Comparison of ENCODE assay signal across 2 cellular contexts in genomic region chr2:174949988-174950687, GRCh38.
TF ChIP-seq lines count a peak whose summit lies in the region.

No MANE protein-coding gene starts in this region.

TF ChIP-seq in IMR-90, 13 proteins besides CTCF, POLR2A, EP300 and RAD21:
- TF ChIP-seq MXI1 (IDR thresholded peaks at IDR 0.05; ENCODE audit: borderline replicate concordance, low read depth, low read length) (no peak), RFX5 (IDR thresholded peaks at IDR 0.05; ENCODE audit: low read depth, low read length) (no peak), CHD1 (IDR thresholded peaks at IDR 0.05; ENCODE audit: low read depth, low read length) (no peak), FOS (IDR thresholded peaks at IDR 0.05; ENCODE audit: low read depth, low read length) (no peak), SMC3 (IDR thresholded peaks at IDR 0.05; ENCODE audit: low read depth, low read length) (no peak), CEBPB (IDR thresholded peaks at IDR 0.05; ENCODE audit: low read depth, low read length) (no peak), BHLHE40 (IDR thresholded peaks at IDR 0.05; ENCODE audit: low read depth, low read length) (no peak), USF2 (IDR thresholded peaks at IDR 0.05; ENCODE audit: low read depth, low read length) (no peak), NFE2L2 (IDR thresholded peaks at IDR 0.05; ENCODE audit: low read depth, low read length) (no peak), RCOR1 (IDR thresholded peaks at IDR 0.05; ENCODE audit: insufficient replicate concordance, low read length) (no peak), MAFK (IDR thresholded peaks at IDR 0.05; ENCODE audit: low read depth, low read length) (no peak), MAZ (IDR thresholded peaks at IDR 0.05; ENCODE audit: borderline replicate concordance, low read depth, low read length) (no peak)
- TF ChIP-seq, protein P1, sequence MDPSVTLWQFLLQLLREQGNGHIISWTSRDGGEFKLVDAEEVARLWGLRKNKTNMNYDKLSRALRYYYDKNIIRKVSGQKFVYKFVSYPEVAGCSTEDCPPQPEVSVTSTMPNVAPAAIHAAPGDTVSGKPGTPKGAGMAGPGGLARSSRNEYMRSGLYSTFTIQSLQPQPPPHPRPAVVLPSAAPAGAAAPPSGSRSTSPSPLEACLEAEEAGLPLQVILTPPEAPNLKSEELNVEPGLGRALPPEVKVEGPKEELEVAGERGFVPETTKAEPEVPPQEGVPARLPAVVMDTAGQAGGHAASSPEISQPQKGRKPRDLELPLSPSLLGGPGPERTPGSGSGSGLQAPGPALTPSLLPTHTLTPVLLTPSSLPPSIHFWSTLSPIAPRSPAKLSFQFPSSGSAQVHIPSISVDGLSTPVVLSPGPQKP (IDR thresholded peaks at IDR 0.05; ENCODE audit: borderline replicate concordance, low read depth, low read length), result no peak

TF ChIP-seq in GM12878, 131 proteins besides CTCF, POLR2A, EP300 and RAD21:
- TF ChIP-seq MAX (IDR thresholded peaks at IDR 0.05; ENCODE audit: low read depth, low read length), result no peak
- TF ChIP-seq CEBPB (IDR thresholded peaks at IDR 0.05; ENCODE audit: borderline replicate concordance in 1 of 2, low read depth in 2 of 2, low read length in 2 of 2), result no peak
- TF ChIP-seq TBL1XR1 (IDR thresholded peaks at IDR 0.05; ENCODE audit: low read depth, low read length), result no peak
- TF ChIP-seq JUNB (IDR thresholded peaks at IDR 0.05), result no peak
- TF ChIP-seq RELB (IDR thresholded peaks at IDR 0.05; ENCODE audit: low read depth), result no peak
- no peak for TF ChIP-seq CBX3 (IDR thresholded peaks at IDR 0.05; ENCODE audit: borderline replicate concordance, low read depth)
- TF ChIP-seq SMC3 (IDR thresholded peaks at IDR 0.05; ENCODE audit: borderline replicate concordance, low read length), result no peak
- TF ChIP-seq, protein P2, sequence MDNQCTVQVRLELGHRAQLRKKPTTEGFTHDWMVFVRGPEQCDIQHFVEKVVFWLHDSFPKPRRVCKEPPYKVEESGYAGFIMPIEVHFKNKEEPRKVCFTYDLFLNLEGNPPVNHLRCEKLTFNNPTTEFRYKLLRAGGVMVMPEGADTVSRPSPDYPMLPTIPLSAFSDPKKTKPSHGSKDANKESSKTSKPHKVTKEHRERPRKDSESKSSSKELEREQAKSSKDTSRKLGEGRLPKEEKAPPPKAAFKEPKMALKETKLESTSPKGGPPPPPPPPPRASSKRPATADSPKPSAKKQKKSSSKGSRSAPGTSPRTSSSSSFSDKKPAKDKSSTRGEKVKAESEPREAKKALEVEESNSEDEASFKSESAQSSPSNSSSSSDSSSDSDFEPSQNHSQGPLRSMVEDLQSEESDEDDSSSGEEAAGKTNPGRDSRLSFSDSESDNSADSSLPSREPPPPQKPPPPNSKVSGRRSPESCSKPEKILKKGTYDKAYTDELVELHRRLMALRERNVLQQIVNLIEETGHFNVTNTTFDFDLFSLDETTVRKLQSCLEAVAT (IDR thresholded peaks at IDR 0.05), result no peak
- no peak for TF ChIP-seq HDAC6 (IDR thresholded peaks at IDR 0.05; ENCODE audit: unreplicated experiment)
- no peak for TF ChIP-seq RBBP5 (conservative IDR thresholded peaks at IDR 0.05)
- no peak for TF ChIP-seq YY1 (IDR thresholded peaks at IDR 0.05; ENCODE audit: low read depth, low read length)
- no peak for TF ChIP-seq TCF12 (IDR thresholded peaks at IDR 0.05; ENCODE audit: low read depth, low read length)
- no peak for TF ChIP-seq CREB1 (IDR thresholded peaks at IDR 0.05; ENCODE audit: low read depth)
- TF ChIP-seq EZH2 (IDR thresholded peaks at IDR 0.05; ENCODE audit: borderline replicate concordance, control insufficient read depth, low read depth, low read length), result no peak
- no peak for TF ChIP-seq ZNF622 (IDR thresholded peaks at IDR 0.05)
- TF ChIP-seq ZZZ3 (IDR thresholded peaks at IDR 0.05; ENCODE audit: control insufficient read depth, insufficient read length, low read depth), result no peak
- TF ChIP-seq JUND (IDR thresholded peaks at IDR 0.05; ENCODE audit: low read depth, low read length), result no peak
- TF ChIP-seq MYC (IDR thresholded peaks at IDR 0.05; ENCODE audit: insufficient read depth, insufficient read length, insufficient replicate concordance, low read length, severe bottlenecking), result no peak
